In the genomic region with DNA sequence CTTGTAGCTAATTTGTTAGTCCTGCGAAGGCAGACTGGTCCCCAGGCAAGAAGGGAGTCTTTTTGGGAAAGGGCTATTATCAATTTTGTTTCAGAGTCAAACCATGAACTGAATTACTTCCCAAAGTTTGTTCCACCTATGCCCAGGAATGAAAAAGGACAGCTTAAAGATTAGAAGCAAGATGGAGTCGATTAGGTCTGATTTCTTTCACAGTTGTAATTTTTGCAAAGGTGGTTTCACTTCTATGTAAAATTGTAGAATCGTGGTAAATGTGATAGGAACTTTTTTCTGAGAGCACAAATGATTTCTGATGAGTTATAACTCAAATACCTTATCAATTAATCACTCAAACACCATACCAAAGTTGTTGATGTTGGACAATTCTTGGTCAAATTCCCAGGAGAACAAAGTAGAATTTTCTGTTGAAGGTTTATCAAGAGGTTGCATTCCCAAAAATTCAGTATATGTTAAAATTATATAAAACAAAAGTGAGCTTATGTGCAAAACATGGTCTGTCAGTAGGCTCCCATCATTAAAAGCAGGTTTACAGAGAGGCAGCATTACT, we compare ENCODE assay signal across 37 cellular contexts. TPM values are rescaled to one million over a fixed set of nuclear protein-coding genes. Genes with fewer than 3 reads are reported as not detected.
A peak's percentile ranks its signal among the peaks of the same experiment; 100 is the strongest.
DNase-seq lines count a peak whose midpoint lies in the region; ATAC-seq and TF ChIP-seq lines count a peak whose summit lies in the region.
"Had no signal": no experiment of that assay in that cellular context is flagged by ENCODE, and none has a peak within 500 bp of the region (broad histone marks: within the 10 kb centered on the region; RNA-seq: fewer than 3 reads in every experiment).

No MANE protein-coding gene starts in this region.

- H3K9me3 Mint-ChIP-seq in central memory CD8-positive, alpha-beta T cell: no peaks in the 10 kb centered on the region
- H3K9me3 Mint-ChIP-seq in naive thymus-derived CD4-positive, alpha-beta T cell: peaks cover 0 to 2% (median 0%) of the 10 kb centered on the region in 11 donors
- H3K9me3 Mint-ChIP-seq in stimulated activated effector memory CD8-positive, alpha-beta T cell treated with anti-CD3 and anti-CD28 coated beads, Interleukin-12 subunit alpha, Interleukin-12 subunit beta, amount 100 ng/mL, for 72 hours: no peaks in the 10 kb centered on the region
- no peaks in the 10 kb centered on the region for H3K9me3 Mint-ChIP-seq in activated naive CD4-positive, alpha-beta T cell treated with anti-CD3 and anti-CD28 coated beads, Interleukin-2, amount 10 ng/mL, durations not matched to agents 7 days and 5 days
- H3K9me3 Mint-ChIP-seq: activated naive CD8-positive, alpha-beta T cell treated with anti-CD3 and anti-CD28 coated beads, Interleukin-2, amount 10 ng/mL, durations not matched to agents 7 days and 5 days; memory B cell; stimulated activated naive CD8-positive, alpha-beta T cell treated with anti-CD3 and anti-CD28 coated beads, Interleukin-15, amount 100 ng/mL, for 72 hours had no signal

- 0 out of 22 replicates have a peak overlapping the region, but pooled peaks of 1 of the 11 experiments have one; percentile 15 for H3K27ac ChIP-seq in BLaER1 treated with 17β-estradiol and CSF1 and Interleukin-3, amounts not matched to agents 10 nM and 100 nM
- no peak overlapping the region for H3K27ac ChIP-seq in IMR-90 (ENCODE audit: insufficient read depth, low read length)
- H3K27ac ChIP-seq in naive thymus-derived CD4-positive, alpha-beta T cell (ENCODE audit: low read depth, low read length): no peak overlapping the region
- H3K27ac ChIP-seq: ascending aorta, GM23248, neutrophil, SJSA1, uterus, WERI-Rb-1 had no signal

- no peaks in the 10 kb centered on the region for H3K9me3 ChIP-seq in BLaER1 treated with 17β-estradiol and CSF1 and Interleukin-3, amounts not matched to agents 10 nM and 100 nM (replicated peaks in 1 of 11)
- no peaks in the 10 kb centered on the region for H3K9me3 ChIP-seq in IMR-90 (ENCODE audit: control insufficient read depth, insufficient read depth, low read length)
- H3K9me3 ChIP-seq in naive thymus-derived CD4-positive, alpha-beta T cell (ENCODE audit: control insufficient read depth in 2 of 3, low read length in 3 of 3): no peaks in the 10 kb centered on the region
- H3K9me3 ChIP-seq: ascending aorta, Caco-2, neutrophil, SJSA1, spleen, uterus had no signal

- H3K56ac ChIP-seq in IMR-90 (ENCODE audit: extremely low read depth, insufficient read depth, low read length): no peak overlapping the region

- no peak for ATAC-seq in IMR-90 (ENCODE audit: low read depth)
- no peak for ATAC-seq in central memory CD8-positive, alpha-beta T cell (replicated peaks; ENCODE audit: extremely low read depth, poor library complexity, severe bottlenecking)
- no peak for ATAC-seq in naive thymus-derived CD4-positive, alpha-beta T cell
- ATAC-seq in stimulated activated effector memory CD8-positive, alpha-beta T cell treated with anti-CD3 and anti-CD28 coated beads, Interleukin-12 subunit alpha, Interleukin-12 subunit beta, amount 100 ng/mL, for 72 hours: no peak
- ATAC-seq: left lobe of liver; right cardiac atrium; stimulated activated naive CD8-positive, alpha-beta T cell treated with anti-CD3 and anti-CD28 coated beads, Interleukin-15, amount 100 ng/mL, for 72 hours had no signal

- CTCF ChIA-PET in IMR-90 (lab: Yijun Ruan, JAX): no interaction called here
- CTCF ChIA-PET in naive thymus-derived CD4-positive, alpha-beta T cell (lab: Charles Lee): no interaction called here
- CTCF ChIA-PET in activated naive CD4-positive, alpha-beta T cell treated with anti-CD3 and anti-CD28 coated beads, Interleukin-2, amount 10 ng/mL, durations not matched to agents 7 days and 5 days (lab: Charles Lee): no interaction called here

- peaks cover 13% of the 10 kb centered on the region for H3K36me3 Mint-ChIP-seq in central memory CD8-positive, alpha-beta T cell (ENCODE audit: insufficient read depth)
- H3K36me3 Mint-ChIP-seq in naive thymus-derived CD4-positive, alpha-beta T cell: peaks cover 0 to 11% (median under 1%) of the 10 kb centered on the region in 5 donors
- H3K36me3 Mint-ChIP-seq in stimulated activated effector memory CD8-positive, alpha-beta T cell treated with anti-CD3 and anti-CD28 coated beads, Interleukin-12 subunit alpha, Interleukin-12 subunit beta, amount 100 ng/mL, for 72 hours: peaks cover 30% of the 10 kb centered on the region
- peaks cover 18% of the 10 kb centered on the region for H3K36me3 Mint-ChIP-seq in activated naive CD4-positive, alpha-beta T cell treated with anti-CD3 and anti-CD28 coated beads, Interleukin-2, amount 10 ng/mL, durations not matched to agents 7 days and 5 days
- H3K36me3 Mint-ChIP-seq: memory B cell had no signal

- peaks cover 11 to 37% of the 10 kb centered on the region in 2 experiments for H3K79me1 ChIP-seq in IMR-90 (ENCODE audit: low read depth in 1 of 2, low read length in 2 of 2)

- H3K27me3 Mint-ChIP-seq in central memory CD8-positive, alpha-beta T cell: no peaks in the 10 kb centered on the region
- no peaks in the 10 kb centered on the region for H3K27me3 Mint-ChIP-seq in naive thymus-derived CD4-positive, alpha-beta T cell
- H3K27me3 Mint-ChIP-seq in activated naive CD4-positive, alpha-beta T cell treated with anti-CD3 and anti-CD28 coated beads, Interleukin-2, amount 10 ng/mL, durations not matched to agents 7 days and 5 days: peaks cover 4% of the 10 kb centered on the region
- H3K27me3 Mint-ChIP-seq: activated naive CD8-positive, alpha-beta T cell treated with anti-CD3 and anti-CD28 coated beads, Interleukin-2, amount 10 ng/mL, durations not matched to agents 7 days and 5 days; memory B cell; stimulated activated naive CD8-positive, alpha-beta T cell treated with anti-CD3 and anti-CD28 coated beads, Interleukin-15, amount 100 ng/mL, for 72 hours had no signal

- peak overlapping the region; percentile 66; the same call in 1 of the 2 replicates for H3K23ac ChIP-seq in IMR-90 (ENCODE audit: low read depth, low read length)

- TF ChIP-seq RAD21 in IMR-90 (IDR thresholded peaks at IDR 0.05; ENCODE audit: low read length): no peak

- no peak overlapping the region for H2AK9ac ChIP-seq in IMR-90 (replicated peaks; ENCODE audit: low read depth, low read length, poor library complexity)

- in situ Hi-C loops in IMR-90 (cut with MboI; ENCODE audit: low sequenced_read_pairs): no loop called here

- H4K91ac ChIP-seq in IMR-90 (ENCODE audit: insufficient read depth, low read depth, low read length): peak overlapping the region; percentile 66

- WGBS in IMR-90 (ENCODE audit: extremely low coverage in 2 of 2, insufficient read length in 1 of 2), 2 experiments: no CpG with 5 or more reads among the region's 3 CpGs

- peak overlapping the region; percentile 80 for H2BK120ac ChIP-seq in IMR-90 (ENCODE audit: low read depth, low read length)

- no peak overlapping the region for H2AFZ ChIP-seq in IMR-90 (replicated peaks; ENCODE audit: low read length, poor library complexity)
- H2AFZ ChIP-seq: GM23248 had no signal

- H3K4ac ChIP-seq in IMR-90 (ENCODE audit: low read depth, low read length): peak overlapping the region; percentile 71

- TF ChIP-seq POLR2A in IMR-90 (IDR thresholded peaks at IDR 0.05; ENCODE audit: low read depth, low read length): no peak

- peak overlapping the region; percentile 50; the same call in 1 of the 2 replicates for H2AK5ac ChIP-seq in IMR-90 (ENCODE audit: low read depth, low read length)

- no peak for TF ChIP-seq CTCF in IMR-90 (conservative IDR thresholded peaks at IDR 0.05; ENCODE audit: low read depth, low read length)

- H3K27me3 ChIP-seq in BLaER1 treated with 17β-estradiol and CSF1 and Interleukin-3, amounts not matched to agents 10 nM and 100 nM: no peaks in the 10 kb centered on the region
- H3K27me3 ChIP-seq in IMR-90 (ENCODE audit: control insufficient read depth, insufficient read depth, low read length): no peaks in the 10 kb centered on the region
- no peaks in the 10 kb centered on the region for H3K27me3 ChIP-seq in naive thymus-derived CD4-positive, alpha-beta T cell (ENCODE audit: control insufficient read depth in 2 of 2, insufficient read depth in 2 of 2, low read length in 2 of 2)
- H3K27me3 ChIP-seq: ascending aorta, neutrophil, SJSA1, spleen, uterus had no signal

- H4K20me1 ChIP-seq in BLaER1 treated with 17β-estradiol and CSF1 and Interleukin-3, amounts not matched to agents 10 nM and 100 nM: peaks cover 0 to 8% (median 6%) of the 10 kb centered on the region in 11 experiments; a peak in 14 of 22 replicates
- H4K20me1 ChIP-seq in IMR-90 (ENCODE audit: insufficient read depth, low read length): peaks cover 5% of the 10 kb centered on the region

- dilution Hi-C loops in IMR-90 (cut with HindIII; ENCODE audit: low sequenced_read_pairs, unreplicated experiment): no loop called here

- no peak overlapping the region; the same call in 1 of the 2 replicates for H3K18ac ChIP-seq in IMR-90 (ENCODE audit: low read depth, low read length)

- H3K4me3 ChIP-seq in BLaER1 treated with 17β-estradiol and CSF1 and Interleukin-3, amounts not matched to agents 10 nM and 100 nM: no peak overlapping the region
- no peak overlapping the region for H3K4me3 ChIP-seq in IMR-90 (ENCODE audit: insufficient read depth, low read depth, low read length)
- no peak overlapping the region for H3K4me3 ChIP-seq in naive thymus-derived CD4-positive, alpha-beta T cell (ENCODE audit: low read length)
- H3K4me3 ChIP-seq: ascending aorta, GM23248, SJSA1, spleen, uterus had no signal

- H3K36me3 ChIP-seq in BLaER1 treated with 17β-estradiol and CSF1 and Interleukin-3, amounts not matched to agents 10 nM and 100 nM: peaks cover 0 to 7% (median 5%) of the 10 kb centered on the region in 11 experiments; a peak in 16 of 22 replicates
- peaks cover under 1% of the 10 kb centered on the region for H3K36me3 ChIP-seq in IMR-90 (ENCODE audit: control insufficient read depth, insufficient read depth, low read length)
- peaks cover 0 to 9% (median 0%) of the 10 kb centered on the region in 3 experiments for H3K36me3 ChIP-seq in naive thymus-derived CD4-positive, alpha-beta T cell (ENCODE audit: control insufficient read depth in 2 of 3, insufficient read depth in 3 of 3, low read length in 3 of 3)
- H3K36me3 ChIP-seq: ascending aorta, neutrophil, SJSA1, spleen, uterus, WERI-Rb-1 had no signal

- H2BK15ac ChIP-seq in IMR-90 (ENCODE audit: low read depth, low read length): peak overlapping the region; percentile 74; the same call in 1 of the 3 replicates

- peak overlapping the region in 6 of 11 experiments; percentile 7 to 95 (median 54); a peak in 9 of 22 replicates for H3K4me2 ChIP-seq in BLaER1 treated with 17β-estradiol and CSF1 and Interleukin-3, amounts not matched to agents 10 nM and 100 nM
- H3K4me2 ChIP-seq in IMR-90 (ENCODE audit: low read depth, low read length): peak overlapping the region; percentile 38; the same call in 1 of the 2 replicates

- peaks cover 13 to 51% (median 28%) of the 10 kb centered on the region in 10 experiments for H3K4me1 ChIP-seq in BLaER1 treated with 17β-estradiol and CSF1 and Interleukin-3, amounts not matched to agents 10 nM and 100 nM
- peaks cover 2% of the 10 kb centered on the region for H3K4me1 ChIP-seq in IMR-90 (ENCODE audit: control insufficient read depth, insufficient read depth, low read length)
- peaks cover 0 to 19% of the 10 kb centered on the region in 2 donors for H3K4me1 ChIP-seq in naive thymus-derived CD4-positive, alpha-beta T cell (ENCODE audit: control insufficient read depth in 2 of 2, insufficient read depth in 2 of 2, low read length in 2 of 2)
- H3K4me1 ChIP-seq: ascending aorta, SJSA1, uterus had no signal

- peak overlapping the region; percentile 18 to 45; a peak in 2 of 4 replicates for H4K8ac ChIP-seq in IMR-90 (ENCODE audit: low read depth in 2 of 2, low read length in 2 of 2)

- no peak overlapping the region for H4K5ac ChIP-seq in IMR-90 (ENCODE audit: low read depth, low read length)

- POLR2A ChIA-PET in IMR-90 (lab: Charles Lee; ENCODE audit: unreplicated experiment): interaction anchor here (0.6 to 0.7 kb wide), 2 partner anchors 11 to 25 kb away, joined by 5 to 13 read pairs; no protein-coding TSS in a partner anchor
- POLR2A ChIA-PET in naive thymus-derived CD4-positive, alpha-beta T cell (lab: Charles Lee): no interaction called here

- intact Hi-C loops in IMR-90 (cut with micrococcal nuclease): no loop called here
- intact Hi-C loops in naive thymus-derived CD4-positive, alpha-beta T cell (cut with micrococcal nuclease): no loop called here

- no TSS peak for BruUV-seq in IMR-90 (replicated peaks; lab: Mats Ljungman, UMichigan)

- no peak overlapping the region for H3K9ac ChIP-seq in BLaER1 treated with 17β-estradiol and CSF1 and Interleukin-3, amounts not matched to agents 10 nM and 100 nM
- no peak overlapping the region for H3K9ac ChIP-seq in IMR-90 (ENCODE audit: low read depth, low read length)
- H3K9ac ChIP-seq: GM23248 had no signal

- peak overlapping the region; percentile 57 for H2BK20ac ChIP-seq in IMR-90 (ENCODE audit: low read depth, low read length)

- peaks cover 66% of the 10 kb centered on the region for H3K4me1 Mint-ChIP-seq in central memory CD8-positive, alpha-beta T cell
- H3K4me1 Mint-ChIP-seq in naive thymus-derived CD4-positive, alpha-beta T cell: peaks cover 19 to 58% (median 45%) of the 10 kb centered on the region in 7 donors
- H3K4me1 Mint-ChIP-seq in stimulated activated effector memory CD8-positive, alpha-beta T cell treated with anti-CD3 and anti-CD28 coated beads, Interleukin-12 subunit alpha, Interleukin-12 subunit beta, amount 100 ng/mL, for 72 hours: peaks cover 63% of the 10 kb centered on the region
- peaks cover 34% of the 10 kb centered on the region for H3K4me1 Mint-ChIP-seq in activated naive CD4-positive, alpha-beta T cell treated with anti-CD3 and anti-CD28 coated beads, Interleukin-2, amount 10 ng/mL, durations not matched to agents 7 days and 5 days

- 0 out of 2 replicates have a peak overlapping the region, but pooled peaks have one; percentile 48 for H3K14ac ChIP-seq in IMR-90 (replicated peaks; ENCODE audit: low read depth, low read length)

- H3K4me3 Mint-ChIP-seq in central memory CD8-positive, alpha-beta T cell: no peak overlapping the region
- no peak overlapping the region for H3K4me3 Mint-ChIP-seq in naive thymus-derived CD4-positive, alpha-beta T cell
- no peak overlapping the region for H3K4me3 Mint-ChIP-seq in stimulated activated effector memory CD8-positive, alpha-beta T cell treated with anti-CD3 and anti-CD28 coated beads, Interleukin-12 subunit alpha, Interleukin-12 subunit beta, amount 100 ng/mL, for 72 hours
- H3K4me3 Mint-ChIP-seq in activated naive CD4-positive, alpha-beta T cell treated with anti-CD3 and anti-CD28 coated beads, Interleukin-2, amount 10 ng/mL, durations not matched to agents 7 days and 5 days: no peak overlapping the region
- H3K4me3 Mint-ChIP-seq: activated naive CD8-positive, alpha-beta T cell treated with anti-CD3 and anti-CD28 coated beads, Interleukin-2, amount 10 ng/mL, durations not matched to agents 7 days and 5 days; memory B cell had no signal

- peak overlapping the region; percentile 16 for H3K27ac Mint-ChIP-seq in central memory CD8-positive, alpha-beta T cell (ENCODE audit: low read depth)
- peak overlapping the region in 6 of 9 donors; percentile 6 to 96 (median 50) for H3K27ac Mint-ChIP-seq in naive thymus-derived CD4-positive, alpha-beta T cell
- H3K27ac Mint-ChIP-seq in stimulated activated effector memory CD8-positive, alpha-beta T cell treated with anti-CD3 and anti-CD28 coated beads, Interleukin-12 subunit alpha, Interleukin-12 subunit beta, amount 100 ng/mL, for 72 hours: no peak overlapping the region
- no peak overlapping the region for H3K27ac Mint-ChIP-seq in activated naive CD4-positive, alpha-beta T cell treated with anti-CD3 and anti-CD28 coated beads, Interleukin-2, amount 10 ng/mL, durations not matched to agents 7 days and 5 days
- H3K27ac Mint-ChIP-seq: activated naive CD8-positive, alpha-beta T cell treated with anti-CD3 and anti-CD28 coated beads, Interleukin-2, amount 10 ng/mL, durations not matched to agents 7 days and 5 days; stimulated activated naive CD8-positive, alpha-beta T cell treated with anti-CD3 and anti-CD28 coated beads, Interleukin-15, amount 100 ng/mL, for 72 hours had no signal

- peak overlapping the region; percentile 25 for H2BK5ac ChIP-seq in IMR-90 (ENCODE audit: low read depth, low read length, poor library complexity, severe bottlenecking)

- peaks cover 6% of the 10 kb centered on the region; the same call in 1 of the 2 replicates for H3K9me1 ChIP-seq in IMR-90 (ENCODE audit: insufficient read depth, low read length)

- DNase-seq in IMR-90 (peak; percentile 56), hypothalamus (lab: John Stamatoyannopoulos, UW) (no peak), iPS-NIHi11 (ENCODE audit: low spot score) (no peak)
- no peak for DNase-seq in central memory CD8-positive, alpha-beta T cell (ENCODE audit: low spot score in 2 of 2)
- DNase-seq in naive thymus-derived CD4-positive, alpha-beta T cell: no peak
- DNase-seq in stimulated activated effector memory CD8-positive, alpha-beta T cell treated with anti-CD3 and anti-CD28 coated beads, Interleukin-12 subunit alpha, Interleukin-12 subunit beta, amount 100 ng/mL, for 72 hours (ENCODE audit: low spot score in 2 of 2): no peak
- DNase-seq in activated naive CD4-positive, alpha-beta T cell treated with anti-CD3 and anti-CD28 coated beads, Interleukin-2, amount 10 ng/mL, durations not matched to agents 7 days and 5 days: no peak
- DNase-seq: activated CD4-positive, alpha-beta T cell treated with anti-CD3 and anti-CD28 coated beads for 48 hours; activated CD8-positive, alpha-beta memory T cell treated with anti-CD3 and anti-CD28 coated beads for 24 hours; activated gamma-delta T cell; activated naive CD8-positive, alpha-beta T cell treated with anti-CD3 and anti-CD28 coated beads, Interleukin-2, amount 10 ng/mL, durations not matched to agents 7 days and 5 days; activated T-cell treated with anti-CD3 and anti-CD28 coated beads, Interleukin-2, amount 50 U/mL, for 1 hour; Caco-2; caudate nucleus; dermis blood vessel endothelial cell; DMS79; GF-D8; GM23248; hippocampal formation; KG1; MM.1S; NCI-H1930; NCI-H524; posterior cingulate gyrus; right cardiac atrium; RPMI8226; spleen; stimulated activated CD8-positive, alpha-beta memory T cell treated with anti-CD3 and anti-CD28 coated beads, Interleukin-4, amount 100 ng/mL, for 48 hours; stimulated activated naive CD8-positive, alpha-beta T cell treated with anti-CD3 and anti-CD28 coated beads, Interleukin-15, amount 100 ng/mL, for 72 hours; uterus; WERI-Rb-1 had no signal

RNA-seq across cellular contexts. Expression of a gene that starts 2.9 kb away (rescaled TPM):
- 178 and 208 TPM in 2 replicates for total RNA-seq in IMR-90 (2012; rRNA removed)
- polyA plus RNA-seq in IMR-90 (2012; rRNA removed): 267 and 299 TPM in 2 replicates
- polyA plus RNA-seq in IMR-90 (2012; cell fraction: cytosol; rRNA removed): 73.5 and 320 TPM in 2 replicates
- 116 and 140 TPM in 2 replicates for polyA plus RNA-seq in IMR-90 (2012; cell fraction: nucleus; rRNA removed; ENCODE audit: low replicate concordance)
- total RNA-seq in naive thymus-derived CD4-positive, alpha-beta T cell: 100 to 1,000 TPM in 2 of 5 experiments, 10 to 100 TPM in 3; 26.9 to 174 (median 45.2) TPM
- polyA plus RNA-seq in naive thymus-derived CD4-positive, alpha-beta T cell: 10 to 100 TPM; 86.6 to 94.6 TPM

Comparison
In these comparisons a context has a peak if more than half of its experiments do, and no peak if none do; other contexts are left out.
1. H3K27ac Mint-ChIP-seq: peak in central memory CD8-positive, alpha-beta T cell (single experiment) and naive thymus-derived CD4-positive, alpha-beta T cell (6 of 9); none in stimulated activated effector memory CD8-positive, alpha-beta T cell treated with anti-CD3 and anti-CD28 coated beads, Interleukin-12 subunit alpha, Interleukin-12 subunit beta, amount 100 ng/mL, for 72 hours (single experiment) and activated naive CD4-positive, alpha-beta T cell treated with anti-CD3 and anti-CD28 coated beads, Interleukin-2, amount 10 ng/mL, durations not matched to agents 7 days and 5 days (single experiment).